ENCODE assay signal across 2 cellular contexts in genomic region chr1:85278853-85279314, GRCh38.
TF ChIP-seq lines count a peak whose summit lies in the region.

No MANE protein-coding gene starts in this region.

TF ChIP-seq in GM23338, 12 proteins besides CTCF, POLR2A, EP300 and RAD21 (continued from another document):
- TF ChIP-seq, protein P1, sequence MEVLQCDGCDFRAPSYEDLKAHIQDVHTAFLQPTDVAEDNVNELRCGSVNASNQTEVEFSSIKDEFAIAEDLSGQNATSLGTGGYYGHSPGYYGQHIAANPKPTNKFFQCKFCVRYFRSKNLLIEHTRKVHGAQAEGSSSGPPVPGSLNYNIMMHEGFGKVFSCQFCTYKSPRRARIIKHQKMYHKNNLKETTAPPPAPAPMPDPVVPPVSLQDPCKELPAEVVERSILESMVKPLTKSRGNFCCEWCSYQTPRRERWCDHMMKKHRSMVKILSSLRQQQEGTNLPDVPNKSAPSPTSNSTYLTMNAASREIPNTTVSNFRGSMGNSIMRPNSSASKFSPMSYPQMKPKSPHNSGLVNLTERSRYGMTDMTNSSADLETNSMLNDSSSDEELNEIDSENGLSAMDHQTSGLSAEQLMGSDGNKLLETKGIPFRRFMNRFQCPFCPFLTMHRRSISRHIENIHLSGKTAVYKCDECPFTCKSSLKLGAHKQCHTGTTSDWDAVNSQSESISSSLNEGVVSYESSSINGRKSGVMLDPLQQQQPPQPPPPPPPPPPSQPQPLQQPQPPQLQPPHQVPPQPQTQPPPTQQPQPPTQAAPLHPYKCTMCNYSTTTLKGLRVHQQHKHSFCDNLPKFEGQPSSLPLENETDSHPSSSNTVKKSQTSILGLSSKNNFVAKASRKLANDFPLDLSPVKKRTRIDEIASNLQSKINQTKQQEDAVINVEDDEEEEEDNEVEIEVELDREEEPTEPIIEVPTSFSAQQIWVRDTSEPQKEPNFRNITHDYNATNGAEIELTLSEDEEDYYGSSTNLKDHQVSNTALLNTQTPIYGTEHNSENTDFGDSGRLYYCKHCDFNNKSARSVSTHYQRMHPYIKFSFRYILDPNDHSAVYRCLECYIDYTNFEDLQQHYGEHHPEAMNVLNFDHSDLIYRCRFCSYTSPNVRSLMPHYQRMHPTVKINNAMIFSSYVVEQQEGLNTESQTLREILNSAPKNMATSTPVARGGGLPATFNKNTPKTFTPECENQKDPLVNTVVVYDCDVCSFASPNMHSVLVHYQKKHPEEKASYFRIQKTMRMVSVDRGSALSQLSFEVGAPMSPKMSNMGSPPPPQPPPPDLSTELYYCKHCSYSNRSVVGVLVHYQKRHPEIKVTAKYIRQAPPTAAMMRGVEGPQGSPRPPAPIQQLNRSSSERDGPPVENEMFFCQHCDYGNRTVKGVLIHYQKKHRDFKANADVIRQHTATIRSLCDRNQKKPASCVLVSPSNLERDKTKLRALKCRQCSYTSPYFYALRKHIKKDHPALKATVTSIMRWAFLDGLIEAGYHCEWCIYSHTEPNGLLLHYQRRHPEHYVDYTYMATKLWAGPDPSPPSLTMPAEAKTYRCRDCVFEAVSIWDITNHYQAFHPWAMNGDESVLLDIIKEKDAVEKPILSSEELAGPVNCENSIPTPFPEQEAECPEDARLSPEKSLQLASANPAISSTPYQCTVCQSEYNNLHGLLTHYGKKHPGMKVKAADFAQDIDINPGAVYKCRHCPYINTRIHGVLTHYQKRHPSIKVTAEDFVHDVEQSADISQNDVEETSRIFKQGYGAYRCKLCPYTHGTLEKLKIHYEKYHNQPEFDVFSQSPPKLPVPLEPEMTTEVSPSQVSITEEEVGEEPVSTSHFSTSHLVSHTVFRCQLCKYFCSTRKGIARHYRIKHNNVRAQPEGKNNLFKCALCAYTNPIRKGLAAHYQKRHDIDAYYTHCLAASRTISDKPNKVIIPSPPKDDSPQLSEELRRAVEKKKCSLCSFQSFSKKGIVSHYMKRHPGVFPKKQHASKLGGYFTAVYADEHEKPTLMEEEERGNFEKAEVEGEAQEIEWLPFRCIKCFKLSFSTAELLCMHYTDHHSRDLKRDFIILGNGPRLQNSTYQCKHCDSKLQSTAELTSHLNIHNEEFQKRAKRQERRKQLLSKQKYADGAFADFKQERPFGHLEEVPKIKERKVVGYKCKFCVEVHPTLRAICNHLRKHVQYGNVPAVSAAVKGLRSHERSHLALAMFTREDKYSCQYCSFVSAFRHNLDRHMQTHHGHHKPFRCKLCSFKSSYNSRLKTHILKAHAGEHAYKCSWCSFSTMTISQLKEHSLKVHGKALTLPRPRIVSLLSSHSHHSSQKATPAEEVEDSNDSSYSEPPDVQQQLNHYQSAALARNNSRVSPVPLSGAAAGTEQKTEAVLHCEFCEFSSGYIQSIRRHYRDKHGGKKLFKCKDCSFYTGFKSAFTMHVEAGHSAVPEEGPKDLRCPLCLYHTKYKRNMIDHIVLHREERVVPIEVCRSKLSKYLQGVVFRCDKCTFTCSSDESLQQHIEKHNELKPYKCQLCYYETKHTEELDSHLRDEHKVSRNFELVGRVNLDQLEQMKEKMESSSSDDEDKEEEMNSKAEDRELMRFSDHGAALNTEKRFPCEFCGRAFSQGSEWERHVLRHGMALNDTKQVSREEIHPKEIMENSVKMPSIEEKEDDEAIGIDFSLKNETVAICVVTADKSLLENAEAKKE (CRISPR knock-in tag; IDR thresholded peaks at IDR 0.05), result no peak
- TF ChIP-seq, protein P2, sequence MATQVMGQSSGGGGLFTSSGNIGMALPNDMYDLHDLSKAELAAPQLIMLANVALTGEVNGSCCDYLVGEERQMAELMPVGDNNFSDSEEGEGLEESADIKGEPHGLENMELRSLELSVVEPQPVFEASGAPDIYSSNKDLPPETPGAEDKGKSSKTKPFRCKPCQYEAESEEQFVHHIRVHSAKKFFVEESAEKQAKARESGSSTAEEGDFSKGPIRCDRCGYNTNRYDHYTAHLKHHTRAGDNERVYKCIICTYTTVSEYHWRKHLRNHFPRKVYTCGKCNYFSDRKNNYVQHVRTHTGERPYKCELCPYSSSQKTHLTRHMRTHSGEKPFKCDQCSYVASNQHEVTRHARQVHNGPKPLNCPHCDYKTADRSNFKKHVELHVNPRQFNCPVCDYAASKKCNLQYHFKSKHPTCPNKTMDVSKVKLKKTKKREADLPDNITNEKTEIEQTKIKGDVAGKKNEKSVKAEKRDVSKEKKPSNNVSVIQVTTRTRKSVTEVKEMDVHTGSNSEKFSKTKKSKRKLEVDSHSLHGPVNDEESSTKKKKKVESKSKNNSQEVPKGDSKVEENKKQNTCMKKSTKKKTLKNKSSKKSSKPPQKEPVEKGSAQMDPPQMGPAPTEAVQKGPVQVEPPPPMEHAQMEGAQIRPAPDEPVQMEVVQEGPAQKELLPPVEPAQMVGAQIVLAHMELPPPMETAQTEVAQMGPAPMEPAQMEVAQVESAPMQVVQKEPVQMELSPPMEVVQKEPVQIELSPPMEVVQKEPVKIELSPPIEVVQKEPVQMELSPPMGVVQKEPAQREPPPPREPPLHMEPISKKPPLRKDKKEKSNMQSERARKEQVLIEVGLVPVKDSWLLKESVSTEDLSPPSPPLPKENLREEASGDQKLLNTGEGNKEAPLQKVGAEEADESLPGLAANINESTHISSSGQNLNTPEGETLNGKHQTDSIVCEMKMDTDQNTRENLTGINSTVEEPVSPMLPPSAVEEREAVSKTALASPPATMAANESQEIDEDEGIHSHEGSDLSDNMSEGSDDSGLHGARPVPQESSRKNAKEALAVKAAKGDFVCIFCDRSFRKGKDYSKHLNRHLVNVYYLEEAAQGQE (IDR thresholded peaks at IDR 0.05; ENCODE audit: unreplicated experiment), result no peak
- TF ChIP-seq, protein P3, sequence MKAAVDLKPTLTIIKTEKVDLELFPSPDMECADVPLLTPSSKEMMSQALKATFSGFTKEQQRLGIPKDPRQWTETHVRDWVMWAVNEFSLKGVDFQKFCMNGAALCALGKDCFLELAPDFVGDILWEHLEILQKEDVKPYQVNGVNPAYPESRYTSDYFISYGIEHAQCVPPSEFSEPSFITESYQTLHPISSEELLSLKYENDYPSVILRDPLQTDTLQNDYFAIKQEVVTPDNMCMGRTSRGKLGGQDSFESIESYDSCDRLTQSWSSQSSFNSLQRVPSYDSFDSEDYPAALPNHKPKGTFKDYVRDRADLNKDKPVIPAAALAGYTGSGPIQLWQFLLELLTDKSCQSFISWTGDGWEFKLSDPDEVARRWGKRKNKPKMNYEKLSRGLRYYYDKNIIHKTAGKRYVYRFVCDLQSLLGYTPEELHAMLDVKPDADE (IDR thresholded peaks at IDR 0.05), result no peak
- TF ChIP-seq POLR2AphosphoS5 (IDR thresholded peaks at IDR 0.05; ENCODE audit: low read depth) (no peak), EZH2phosphoT487 (IDR thresholded peaks at IDR 0.05; ENCODE audit: unreplicated experiment) (no peak), ZNF331 (CRISPR knock-in tag; IDR thresholded peaks at IDR 0.05; ENCODE audit: low read depth) (no peak), CREB1 (CRISPR knock-in tag; IDR thresholded peaks at IDR 0.05; ENCODE audit: low read depth) (no peak), STAT1 (IDR thresholded peaks at IDR 0.05; ENCODE audit: unreplicated experiment) (no peak), ZNF114 (CRISPR knock-in tag; IDR thresholded peaks at IDR 0.05) (no peak), JUNB (IDR thresholded peaks at IDR 0.05; ENCODE audit: unreplicated experiment) (no peak)

TF ChIP-seq in SK-N-SH, 30 proteins besides CTCF, POLR2A, EP300 and RAD21 (continued from another document):
- TF ChIP-seq USF2 (IDR thresholded peaks at IDR 0.05; ENCODE audit: borderline replicate concordance, low read depth, low read length) (no peak), JUND (IDR thresholded peaks at IDR 0.05) (peak; percentile 94), TCF12 (IDR thresholded peaks at IDR 0.05) (peak; percentile 78), ELF1 (IDR thresholded peaks at IDR 0.05) (0 out of 2 replicates have a peak, but pooled peaks have one; percentile 38), FOXM1 (IDR thresholded peaks at IDR 0.05; ENCODE audit: low read depth) (no peak), SIN3A (IDR thresholded peaks at IDR 0.05; ENCODE audit: borderline replicate concordance, low read depth, low read length) (no peak), SMC3 (IDR thresholded peaks at IDR 0.05; ENCODE audit: low read depth, low read length) (no peak), YY1 (IDR thresholded peaks at IDR 0.05; ENCODE audit: low read depth) (no peak), MXI1 (IDR thresholded peaks at IDR 0.05; ENCODE audit: low read depth, low read length) (no peak), GABPA (IDR thresholded peaks at IDR 0.05; ENCODE audit: low read depth) (peak; percentile 56), TAF1 (IDR thresholded peaks at IDR 0.05; ENCODE audit: borderline replicate concordance, low read depth, low read length) (peak; percentile 14; the same call in 1 of the 2 replicates), MAX (IDR thresholded peaks at IDR 0.05; ENCODE audit: low read depth) (peak; percentile 82), TEAD4 (IDR thresholded peaks at IDR 0.05; ENCODE audit: borderline replicate concordance, insufficient read depth) (no peak), FOSL2 (IDR thresholded peaks at IDR 0.05; ENCODE audit: borderline replicate concordance, low read depth) (peak; percentile 97), EZH2phosphoT487 (IDR thresholded peaks at IDR 0.05; ENCODE audit: borderline replicate concordance, low read depth) (no peak), RFX5 (IDR thresholded peaks at IDR 0.05; ENCODE audit: low read length) (no peak), MEF2A (IDR thresholded peaks at IDR 0.05; ENCODE audit: borderline replicate concordance, low read depth) (no peak), RXRA (IDR thresholded peaks at IDR 0.05; ENCODE audit: borderline replicate concordance, low read depth) (peak; percentile 78; the same call in 1 of the 2 replicates), GATA2 (CRISPR knock-in tag; IDR thresholded peaks at IDR 0.05) (no peak), CHD2 (IDR thresholded peaks at IDR 0.05; ENCODE audit: low read length, partially characterized antibody) (no peak), NFIC (IDR thresholded peaks at IDR 0.05; ENCODE audit: borderline replicate concordance) (no peak), FOXJ3 (CRISPR knock-in tag; IDR thresholded peaks at IDR 0.05) (no peak)
- TF ChIP-seq, protein P2 (IDR thresholded peaks at IDR 0.05; ENCODE audit: low read depth, low read length), result no peak
- TF ChIP-seq, protein P4, sequence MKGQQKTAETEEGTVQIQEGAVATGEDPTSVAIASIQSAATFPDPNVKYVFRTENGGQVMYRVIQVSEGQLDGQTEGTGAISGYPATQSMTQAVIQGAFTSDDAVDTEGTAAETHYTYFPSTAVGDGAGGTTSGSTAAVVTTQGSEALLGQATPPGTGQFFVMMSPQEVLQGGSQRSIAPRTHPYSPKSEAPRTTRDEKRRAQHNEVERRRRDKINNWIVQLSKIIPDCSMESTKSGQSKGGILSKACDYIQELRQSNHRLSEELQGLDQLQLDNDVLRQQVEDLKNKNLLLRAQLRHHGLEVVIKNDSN (IDR thresholded peaks at IDR 0.05; ENCODE audit: borderline replicate concordance, low read depth), result no peak
- TF ChIP-seq, protein P5, sequence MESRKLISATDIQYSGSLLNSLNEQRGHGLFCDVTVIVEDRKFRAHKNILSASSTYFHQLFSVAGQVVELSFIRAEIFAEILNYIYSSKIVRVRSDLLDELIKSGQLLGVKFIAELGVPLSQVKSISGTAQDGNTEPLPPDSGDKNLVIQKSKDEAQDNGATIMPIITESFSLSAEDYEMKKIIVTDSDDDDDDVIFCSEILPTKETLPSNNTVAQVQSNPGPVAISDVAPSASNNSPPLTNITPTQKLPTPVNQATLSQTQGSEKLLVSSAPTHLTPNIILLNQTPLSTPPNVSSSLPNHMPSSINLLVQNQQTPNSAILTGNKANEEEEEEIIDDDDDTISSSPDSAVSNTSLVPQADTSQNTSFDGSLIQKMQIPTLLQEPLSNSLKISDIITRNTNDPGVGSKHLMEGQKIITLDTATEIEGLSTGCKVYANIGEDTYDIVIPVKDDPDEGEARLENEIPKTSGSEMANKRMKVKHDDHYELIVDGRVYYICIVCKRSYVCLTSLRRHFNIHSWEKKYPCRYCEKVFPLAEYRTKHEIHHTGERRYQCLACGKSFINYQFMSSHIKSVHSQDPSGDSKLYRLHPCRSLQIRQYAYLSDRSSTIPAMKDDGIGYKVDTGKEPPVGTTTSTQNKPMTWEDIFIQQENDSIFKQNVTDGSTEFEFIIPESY (IDR thresholded peaks at IDR 0.05; ENCODE audit: borderline replicate concordance, low read depth), result no peak
- TF ChIP-seq, protein P6, sequence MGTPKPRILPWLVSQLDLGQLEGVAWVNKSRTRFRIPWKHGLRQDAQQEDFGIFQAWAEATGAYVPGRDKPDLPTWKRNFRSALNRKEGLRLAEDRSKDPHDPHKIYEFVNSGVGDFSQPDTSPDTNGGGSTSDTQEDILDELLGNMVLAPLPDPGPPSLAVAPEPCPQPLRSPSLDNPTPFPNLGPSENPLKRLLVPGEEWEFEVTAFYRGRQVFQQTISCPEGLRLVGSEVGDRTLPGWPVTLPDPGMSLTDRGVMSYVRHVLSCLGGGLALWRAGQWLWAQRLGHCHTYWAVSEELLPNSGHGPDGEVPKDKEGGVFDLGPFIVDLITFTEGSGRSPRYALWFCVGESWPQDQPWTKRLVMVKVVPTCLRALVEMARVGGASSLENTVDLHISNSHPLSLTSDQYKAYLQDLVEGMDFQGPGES (IDR thresholded peaks at IDR 0.05; ENCODE audit: low read depth, low read length), result no peak
TF ChIP-seq in SK-N-SH: peak in this region for 10.
